ENCODE assay signal across 7 cellular contexts in genomic region chr1:16236091-16236494, GRCh38. TPM values are rescaled to one million over a fixed set of nuclear protein-coding genes. Genes with fewer than 3 reads are reported as not detected.
DNase-seq lines count a peak whose midpoint lies in the region; ATAC-seq and TF ChIP-seq lines count a peak whose summit lies in the region.

No MANE protein-coding gene starts in this region.

- H3K27me3 Mint-ChIP-seq in stimulated activated naive CD8-positive, alpha-beta T cell treated with anti-CD3 and anti-CD28 coated beads, Interleukin-15, amount 100 ng/mL, for 72 hours = no peaks in the 10 kb centered on the region

- peak overlapping the region; percentile 89 to 90 for H3K4me3 Mint-ChIP-seq in stimulated activated naive CD8-positive, alpha-beta T cell treated with anti-CD3 and anti-CD28 coated beads, Interleukin-15, amount 100 ng/mL, for 72 hours

- peak overlapping the region; percentile 60 to 82 for H3K27ac Mint-ChIP-seq in stimulated activated naive CD8-positive, alpha-beta T cell treated with anti-CD3 and anti-CD28 coated beads, Interleukin-15, amount 100 ng/mL, for 72 hours

- no peak overlapping the region for H3K4ac ChIP-seq in mesenchymal stem cell (ENCODE audit: low read depth in 1 of 2, low read length in 2 of 2)

- H3K27ac ChIP-seq in mesenchymal stem cell (ENCODE audit: low read length, poor library complexity, severe bottlenecking) = no peak overlapping the region

- H3K36me3 ChIP-seq in H7 (replicated peaks; ENCODE audit: control insufficient read depth, insufficient read depth, low read length) (no peaks in the 10 kb centered on the region), mesenchymal stem cell (ENCODE audit: control insufficient read depth in 1 of 2, insufficient read depth in 2 of 2, low read depth in 1 of 2, low read length in 2 of 2) (peaks cover 3 to 14% of the 10 kb centered on the region in 2 experiments)

- H3K18ac ChIP-seq in mesenchymal stem cell (ENCODE audit: low read depth in 1 of 2, low read length in 2 of 2) = no peak overlapping the region

- no peak overlapping the region for H2BK15ac ChIP-seq in mesenchymal stem cell (ENCODE audit: low read depth, poor library complexity, severe bottlenecking)

- peaks cover 5% of the 10 kb centered on the region for H3K79me1 ChIP-seq in mesenchymal stem cell (replicated peaks; ENCODE audit: low read length, poor library complexity, severe bottlenecking)

- H3K4me3 ChIP-seq in GM12865 (ENCODE audit: low read depth, low read length) (peak overlapping the region; percentile 91), H7 (ENCODE audit: insufficient read depth, low read depth, low read length) (peak overlapping the region; percentile 89), mesenchymal stem cell (ENCODE audit: insufficient read depth in 1 of 2, low read depth in 1 of 2, low read length in 2 of 2) (peak overlapping the region in 1 of 2 experiments; percentile 90)

- peak overlapping the region in 1 of 2 experiments; percentile 23 for H3K23ac ChIP-seq in mesenchymal stem cell (ENCODE audit: low read length in 2 of 2)

- DNase-seq in GM12865 (ENCODE audit: low read depth) (peak; percentile 69), H7 (peak; percentile 79), LoVo (ENCODE audit: low spot score) (peak; percentile 77), T-helper 1 cell (peak in 4 of 5 donors; percentile 37 to 64 (median 46)), mesenchymal stem cell (peak; percentile 40)
- peak; percentile 51 for DNase-seq in central memory CD4-positive, alpha-beta T cell
- DNase-seq in stimulated activated naive CD8-positive, alpha-beta T cell treated with anti-CD3 and anti-CD28 coated beads, Interleukin-15, amount 100 ng/mL, for 72 hours = peak; percentile 56 to 59

- peak; percentile 84 for ATAC-seq in stimulated activated naive CD8-positive, alpha-beta T cell treated with anti-CD3 and anti-CD28 coated beads, Interleukin-15, amount 100 ng/mL, for 72 hours

- H2BK5ac ChIP-seq in mesenchymal stem cell (ENCODE audit: low read depth, low read length, poor library complexity, severe bottlenecking) = no peak overlapping the region

- H3K9me3 Mint-ChIP-seq in stimulated activated naive CD8-positive, alpha-beta T cell treated with anti-CD3 and anti-CD28 coated beads, Interleukin-15, amount 100 ng/mL, for 72 hours = no peaks in the 10 kb centered on the region

- no peak overlapping the region for H4K8ac ChIP-seq in mesenchymal stem cell (ENCODE audit: low read length)

- no peaks in the 10 kb centered on the region for H3K9me3 ChIP-seq in mesenchymal stem cell (ENCODE audit: control insufficient read depth, low read length)

- TF ChIP-seq CTCF in GM12865 (IDR thresholded peaks at IDR 0.05; ENCODE audit: insufficient read depth, low read depth, low read length, missing control alignments) = peak; percentile 42

- H3K4me1 ChIP-seq in mesenchymal stem cell (ENCODE audit: control insufficient read depth, insufficient read depth, low read depth, low read length) = peaks cover 20% of the 10 kb centered on the region

- H2AFZ ChIP-seq in mesenchymal stem cell (ENCODE audit: low read depth, low read length) = no peak overlapping the region

- peak overlapping the region; percentile 92 for H3K4me2 ChIP-seq in mesenchymal stem cell (ENCODE audit: low read length, poor library complexity, severe bottlenecking)

- no peak overlapping the region for H4K91ac ChIP-seq in mesenchymal stem cell (ENCODE audit: low read length)

- 44% methylated on average over 5 of the region's 5 CpGs for WGBS in mesenchymal stem cell

- H2AK5ac ChIP-seq in mesenchymal stem cell (ENCODE audit: low read length, severe bottlenecking) = no peak overlapping the region

- H3K4me1 Mint-ChIP-seq in stimulated activated naive CD8-positive, alpha-beta T cell treated with anti-CD3 and anti-CD28 coated beads, Interleukin-15, amount 100 ng/mL, for 72 hours = peaks cover 22% of the 10 kb centered on the region

- H3K27me3 ChIP-seq in H7 (ENCODE audit: control insufficient read depth, insufficient read depth, low read length) = peaks cover 5% of the 10 kb centered on the region
- H3K27me3 ChIP-seq in mesenchymal stem cell (ENCODE audit: control insufficient read depth in 1 of 2, insufficient read depth in 1 of 2, low read length in 2 of 2) = no peaks in the 10 kb centered on the region

- no peak overlapping the region for H2BK120ac ChIP-seq in mesenchymal stem cell (ENCODE audit: low read depth, low read length)

- no peak overlapping the region for H2BK12ac ChIP-seq in mesenchymal stem cell (ENCODE audit: low read length in 2 of 2)

- H3K14ac ChIP-seq in mesenchymal stem cell (ENCODE audit: low read length in 2 of 2) = no peak overlapping the region

- H3K9ac ChIP-seq in mesenchymal stem cell (ENCODE audit: low read length) = peak overlapping the region; percentile 92

RNA-seq across cellular contexts. Expression of gene CPLANE2, which starts 0.9 kb away (rescaled TPM):
- 6.4 and 9.1 TPM in 2 replicates for total RNA-seq in H7 (2014; rRNA removed; shearing (Covaris generic))
- polyA plus RNA-seq in mesenchymal stem cell (2013, experiment 1 of 2) = 3.3 TPM
- 2.7 TPM for polyA plus RNA-seq in mesenchymal stem cell (2013, experiment 2 of 2)

RNA-seq across cellular contexts. Expression of gene ARHGEF19, which starts 23.6 kb away (rescaled TPM):
- 16.2 and 21.0 TPM in 2 replicates for total RNA-seq in H7 (2014; rRNA removed; shearing (Covaris generic))
- 4.5 TPM for polyA plus RNA-seq in mesenchymal stem cell (2013, experiment 1 of 2)
- 4.5 TPM for polyA plus RNA-seq in mesenchymal stem cell (2013, experiment 2 of 2)
